Comparison of ENCODE assay signal across 18 cellular contexts in the genomic region with DNA sequence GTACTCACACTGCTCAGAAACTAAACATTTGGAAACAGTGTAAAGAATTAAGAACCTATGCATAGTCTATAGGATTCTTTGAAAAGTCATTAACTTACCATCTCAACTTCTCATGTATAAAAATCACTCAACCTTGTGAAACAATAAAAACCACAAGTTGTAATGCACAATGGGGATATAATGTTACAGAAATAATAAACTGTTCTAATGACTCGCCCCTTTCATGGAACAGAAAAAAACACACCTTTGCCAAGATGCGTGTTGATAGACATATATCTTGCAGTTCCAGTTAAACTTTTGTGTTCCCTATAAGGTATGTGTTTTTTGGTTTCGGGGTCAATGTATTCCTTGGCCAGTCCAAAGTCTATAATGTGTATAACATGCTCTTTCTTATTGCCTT.
"Had no signal": no experiment of that assay in that cellular context is flagged by ENCODE, and none has a peak within 500 bp of the region (broad histone marks: within the 10 kb centered on the region; RNA-seq: fewer than 3 reads in every experiment).

No MANE protein-coding gene starts in this region.

- H3K4me1 Mint-ChIP-seq: central memory CD8-positive, alpha-beta T cell; T-cell had no signal

- H3K27ac ChIP-seq: coronary artery, heart right ventricle, spleen, testis, upper lobe of left lung had no signal

- FAIRE-seq: endothelial cell of umbilical vein, frontal cortex had no signal

- ATAC-seq: activated naive CD4-positive, alpha-beta T cell treated with anti-CD3 and anti-CD28 coated beads, Interleukin-2, amount 50 U/mL, for 72 hours; activated T-cell treated with anti-CD3 and anti-CD28 coated beads, Interleukin-2, amount 50 U/mL, for 4 hours; heart right ventricle; sciatic nerve; T-cell had no signal

- H3K9me3 Mint-ChIP-seq: activated naive CD4-positive, alpha-beta T cell treated with anti-CD3 and anti-CD28 coated beads, Interleukin-2, amount 50 U/mL, for 72 hours; activated T-cell treated with anti-CD3 and anti-CD28 coated beads, Interleukin-2, amount 50 U/mL, for 4 hours; central memory CD8-positive, alpha-beta T cell; neural crest cell; stimulated activated naive CD8-positive, alpha-beta T cell treated with anti-CD3 and anti-CD28 coated beads, Interleukin-15, Interleukin-2, amounts not matched to agents 100 ng/mL and 50 ng/mL, for 24 hours; T-cell had no signal

- H3K27me3 ChIP-seq: heart right ventricle, spleen, testis, upper lobe of left lung had no signal

- DNase-seq: activated CD4-positive, CD25-positive, alpha-beta regulatory T cell treated with anti-CD3 and anti-CD28 coated beads, Interleukin-2, amount 50 U/mL, for 72 hours; activated gamma-delta T cell; activated T-cell treated with anti-CD3 and anti-CD28 coated beads, Interleukin-2, amount 50 U/mL, for 4 hours; heart right ventricle; spleen; T-cell; T1000; testis; upper lobe of left lung had no signal

- H3K4me3 Mint-ChIP-seq: activated T-cell treated with anti-CD3 and anti-CD28 coated beads, Interleukin-2, amount 50 U/mL, for 4 hours; central memory CD8-positive, alpha-beta T cell; neural crest cell; stimulated activated naive CD8-positive, alpha-beta T cell treated with anti-CD3 and anti-CD28 coated beads, Interleukin-15, Interleukin-2, amounts not matched to agents 100 ng/mL and 50 ng/mL, for 24 hours; T-cell had no signal

- H3K4me3 ChIP-seq: coronary artery, heart right ventricle, lung, spleen, testis, upper lobe of left lung had no signal

- H3K9me3 ChIP-seq: heart right ventricle, spleen, testis, upper lobe of left lung had no signal

- H3K27me3 Mint-ChIP-seq: central memory CD8-positive, alpha-beta T cell; stimulated activated naive CD8-positive, alpha-beta T cell treated with anti-CD3 and anti-CD28 coated beads, Interleukin-15, Interleukin-2, amounts not matched to agents 100 ng/mL and 50 ng/mL, for 24 hours; T-cell had no signal

- H3K27ac Mint-ChIP-seq: activated naive CD4-positive, alpha-beta T cell treated with anti-CD3 and anti-CD28 coated beads, Interleukin-2, amount 50 U/mL, for 72 hours; stimulated activated naive CD8-positive, alpha-beta T cell treated with anti-CD3 and anti-CD28 coated beads, Interleukin-15, Interleukin-2, amounts not matched to agents 100 ng/mL and 50 ng/mL, for 24 hours; T-cell had no signal
